In the genomic region with DNA sequence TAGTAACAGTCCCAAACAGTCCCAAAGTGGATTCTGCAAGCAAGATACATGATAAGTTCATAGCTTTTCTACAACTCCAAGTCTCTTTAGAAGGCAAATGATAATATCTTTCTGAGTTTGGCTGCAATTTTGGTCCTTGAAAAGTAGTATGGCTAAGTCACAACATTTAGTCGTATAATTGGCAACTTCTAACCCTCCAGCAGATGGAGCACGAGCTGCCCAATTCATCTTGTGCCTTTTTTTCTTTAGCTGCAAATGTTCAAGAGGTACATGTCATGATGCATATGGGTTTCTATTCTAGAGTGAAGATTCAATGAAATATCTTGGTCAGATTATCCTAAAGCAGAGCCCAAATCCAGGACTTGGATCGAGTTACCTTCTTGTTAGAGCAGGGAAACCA, we compare ENCODE assay signal across 19 cellular contexts.
A peak's percentile ranks its signal among the peaks of the same experiment; 100 is the strongest.
DNase-seq lines count a peak whose midpoint lies in the region; ATAC-seq, FAIRE-seq and TF ChIP-seq lines count a peak whose summit lies in the region.
"Had no signal": no experiment of that assay in that cellular context is flagged by ENCODE, and none has a peak within 500 bp of the region (broad histone marks: within the 10 kb centered on the region; RNA-seq: fewer than 3 reads in every experiment).

No MANE protein-coding gene starts in this region.

- FAIRE-seq in D721Med (lab: Jason Lieb, UNC), result peak; percentile 73

- ATAC-seq in GM18867 (IDR thresholded peaks at IDR 0.05; ENCODE audit: unreplicated experiment), result no peak
- ATAC-seq: GM23338; stimulated activated naive B cell treated with anti-CD40 and anti-IgM and Interleukin-4, amounts not matched to agents 10 μg/mL and 1 μg/mL and 100 μg/mL, for 72 hours had no signal

- in situ Hi-C loops in SK-MEL-5 (cut with HindIII; ENCODE audit: low pct_unique_long_range_greater_than_20kb, low sequenced_read_pairs), result no loop called here

- no peak for TF ChIP-seq CTCF in D721Med (IDR thresholded peaks at IDR 0.05; ENCODE audit: insufficient read depth, missing control alignments)
- peak; percentile 66 for TF ChIP-seq CTCF in fibroblast of mammary gland (conservative IDR thresholded peaks at IDR 0.05; ENCODE audit: control insufficient read depth, insufficient read depth, low read depth, low read length)

- DNase-seq in D721Med (ENCODE audit: insufficient read length, low spot score) (no peak), SK-MEL-5 (ENCODE audit: low read depth, low spot score) (peak; percentile 65), fibroblast of mammary gland (ENCODE audit: low read depth) (peak; percentile 68), 8988T (no peak), iPS-NIHi11 (ENCODE audit: low spot score) (no peak), OCI-M2 (lab: John Stamatoyannopoulos, UW; ENCODE audit: unreplicated experiment) (no peak)
- peak; percentile 6 for DNase-seq in Jurkat, Clone E6-1 (ENCODE audit: low read depth, low spot score)
- DNase-seq: activated CD4-positive, alpha-beta T cell treated with anti-CD3 and anti-CD28 coated beads for 48 hours; activated T-cell treated with anti-CD3 and anti-CD28 coated beads, Interleukin-2, amount 50 U/mL, for 1 hour; BE2C; DMS153; NCI-H187; NCI-H524 treated with DMSO at 0.1 percent for 48 hours; ovary; stimulated activated naive B cell treated with anti-CD40 and anti-IgM and Interleukin-4, amounts not matched to agents 10 μg/mL and 1 μg/mL and 100 μg/mL, for 72 hours; upper lobe of left lung had no signal

- no peak overlapping the region for H3K4me3 ChIP-seq in Jurkat, Clone E6-1 (ENCODE audit: low read length)
- no peak overlapping the region for H3K4me3 ChIP-seq in fibroblast of mammary gland (ENCODE audit: control insufficient read depth, low read depth, low read length)
- H3K4me3 ChIP-seq: GM23338, ovary, smooth muscle cell, upper lobe of left lung had no signal

Comparison
In these comparisons a context has a peak if more than half of its experiments do, and no peak if none do; other contexts are left out.
1. DNase-seq: peak in Jurkat, Clone E6-1 (single experiment), SK-MEL-5 (single experiment) and fibroblast of mammary gland (single experiment); none in D721Med (single experiment), 8988T (single experiment), iPS-NIHi11 (single experiment) and OCI-M2 (single experiment).